In the genomic region with DNA sequence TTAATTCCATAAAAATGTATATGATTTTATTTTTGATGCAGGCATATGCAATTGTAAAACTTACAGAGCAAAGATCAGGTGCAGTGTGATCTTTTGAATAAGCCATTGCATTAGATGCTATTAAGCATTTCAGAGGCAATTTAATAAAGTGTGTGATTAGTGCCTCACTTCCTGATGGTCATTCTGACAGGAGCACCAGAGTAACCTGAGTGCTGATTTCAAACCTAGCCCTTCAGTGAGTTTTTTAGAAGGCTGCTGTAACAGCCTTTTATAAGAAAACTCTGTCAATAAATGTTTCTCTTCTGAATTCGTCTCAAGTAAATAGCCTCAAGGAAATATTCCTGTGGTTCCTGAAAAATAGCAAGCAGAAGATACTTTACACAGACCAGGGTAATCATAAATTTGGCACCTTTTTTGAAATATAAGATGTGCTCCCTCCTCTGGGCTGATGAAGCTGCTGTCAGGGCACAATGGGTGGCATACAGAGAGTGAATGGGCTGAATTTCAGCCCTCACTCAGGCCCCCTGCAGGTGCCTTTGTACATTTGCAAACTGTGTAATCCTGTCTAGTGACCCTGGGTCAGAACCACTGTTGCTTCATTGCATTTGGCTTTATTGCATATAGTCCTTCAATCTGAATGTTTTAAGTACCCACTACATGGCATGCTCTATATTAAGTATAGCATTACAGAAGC, we compare ENCODE assay signal across 9 cellular contexts.
DNase-seq lines count a peak whose midpoint lies in the region; ATAC-seq and TF ChIP-seq lines count a peak whose summit lies in the region.
"Had no signal": no experiment of that assay in that cellular context is flagged by ENCODE, and none has a peak within 500 bp of the region (broad histone marks: within the 10 kb centered on the region; RNA-seq: fewer than 3 reads in every experiment).

No MANE protein-coding gene starts in this region.

- peak; percentile 19 for DNase-seq in ELF-1 (ENCODE audit: low read depth, low spot score)
- DNase-seq in LHCN-M2 (ENCODE audit: low read depth) = peak; percentile 23
- DNase-seq in retinal pigment epithelial cell (ENCODE audit: low read depth) = no peak
- no peak for DNase-seq in activated effector memory CD4-positive, alpha-beta T cell treated with Interleukin-2 at 50 U/mL for 16 hours
- no peak for DNase-seq in NK-92 (lab: John Stamatoyannopoulos, UW; ENCODE audit: unreplicated experiment)
- DNase-seq in cerebellum (ENCODE audit: low spot score) = no peak

- H3K4me3 ChIP-seq in retinal pigment epithelial cell (ENCODE audit: low read length) = no peak overlapping the region

- no peak overlapping the region for H3K27ac Mint-ChIP-seq in brain
- H3K27ac Mint-ChIP-seq: IgD-negative memory B cell had no signal

- no peak overlapping the region for H3K4me3 Mint-ChIP-seq in brain
- H3K4me3 Mint-ChIP-seq: IgD-negative memory B cell had no signal

- no peaks in the 10 kb centered on the region for H3K27me3 Mint-ChIP-seq in brain
- H3K27me3 Mint-ChIP-seq: IgD-negative memory B cell had no signal

- peaks cover 0 to 3% (median 0%) of the 10 kb centered on the region in 5 experiments for H3K9me3 Mint-ChIP-seq in brain
- H3K9me3 Mint-ChIP-seq: IgD-negative memory B cell had no signal

- TF ChIP-seq CTCF in brain (conservative IDR thresholded peaks at IDR 0.05) (peak; percentile 16 to 53), retinal pigment epithelial cell (conservative IDR thresholded peaks at IDR 0.05; ENCODE audit: low read depth, low read length) (peak; percentile 48)

- peaks cover 26% of the 10 kb centered on the region for H3K4me1 Mint-ChIP-seq in brain
- H3K4me1 Mint-ChIP-seq: IgD-negative memory B cell had no signal

- ATAC-seq in GM21515 (IDR thresholded peaks at IDR 0.05; ENCODE audit: unreplicated experiment) = peak; percentile 84

- H3K36me3 Mint-ChIP-seq in brain = no peaks in the 10 kb centered on the region
- H3K36me3 Mint-ChIP-seq: IgD-negative memory B cell had no signal

Comparison
In these comparisons a context has a peak if more than half of its experiments do, and no peak if none do; other contexts are left out.
1. DNase-seq: peak in ELF-1 (single experiment) and LHCN-M2 (single experiment); none in retinal pigment epithelial cell (single experiment), activated effector memory CD4-positive, alpha-beta T cell treated with Interleukin-2 at 50 U/mL for 16 hours (single experiment), NK-92 (single experiment) and cerebellum (single experiment).